ENCODE assay signal across 12 cellular contexts in the genomic region with DNA sequence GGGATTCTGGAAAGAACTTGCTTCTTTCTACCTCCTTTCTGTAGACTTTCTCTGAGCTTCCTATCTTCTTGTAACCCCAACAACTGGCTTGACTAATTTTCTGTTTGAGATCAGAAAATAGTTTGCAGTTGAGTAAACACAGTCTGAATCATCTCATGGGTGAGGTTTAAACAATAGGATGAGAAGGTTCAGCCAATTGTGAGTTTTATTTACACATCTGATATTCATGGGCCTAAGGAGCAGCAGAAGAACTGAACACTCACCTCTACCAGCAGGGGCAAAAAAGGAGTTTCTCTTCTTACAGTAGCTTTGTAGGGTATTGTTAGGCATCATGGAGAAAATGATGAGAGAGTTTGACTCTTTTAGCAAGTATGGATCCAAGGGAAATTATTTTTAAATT. TPM values are rescaled to one million over a fixed set of nuclear protein-coding genes. Genes with fewer than 3 reads are reported as not detected.
A peak's percentile ranks its signal among the peaks of the same experiment; 100 is the strongest.
DNase-seq lines count a peak whose midpoint lies in the region; TF ChIP-seq lines count a peak whose summit lies in the region.
"Had no signal": no experiment of that assay in that cellular context is flagged by ENCODE, and none has a peak within 500 bp of the region (broad histone marks: within the 10 kb centered on the region; RNA-seq: fewer than 3 reads in every experiment).

No MANE protein-coding gene starts in this region.

- no peak overlapping the region for H3K18ac ChIP-seq in mesenchymal stem cell (ENCODE audit: low read depth in 1 of 2, low read length in 2 of 2)

- intact Hi-C loops in breast epithelium (cut with DNase I; ENCODE audit: low total_unique reads): no loop called here

- no peak overlapping the region for H4K8ac ChIP-seq in mesenchymal stem cell (ENCODE audit: low read length)

- no peak overlapping the region for H3K4me3 Mint-ChIP-seq in endothelial cell (ENCODE audit: unreplicated experiment)
- H3K4me3 Mint-ChIP-seq: CD4-positive, CD25-positive, alpha-beta regulatory T cell had no signal

- H2BK15ac ChIP-seq in mesenchymal stem cell (ENCODE audit: low read depth, poor library complexity, severe bottlenecking): no peak overlapping the region

- no peak overlapping the region for H3K27ac Mint-ChIP-seq in endothelial cell (ENCODE audit: unreplicated experiment)
- H3K27ac Mint-ChIP-seq: CD4-positive, CD25-positive, alpha-beta regulatory T cell had no signal

- H3K9me3 Mint-ChIP-seq in endothelial cell (ENCODE audit: unreplicated experiment): no peaks in the 10 kb centered on the region
- H3K9me3 Mint-ChIP-seq: nephron progenitor cell had no signal

- no peak overlapping the region for H2BK5ac ChIP-seq in mesenchymal stem cell (ENCODE audit: low read depth, low read length, poor library complexity, severe bottlenecking)

- H3K4me2 ChIP-seq in mesenchymal stem cell (ENCODE audit: low read length, poor library complexity, severe bottlenecking): no peak overlapping the region

- H3K9me3 ChIP-seq in breast epithelium: no peaks in the 10 kb centered on the region
- no peaks in the 10 kb centered on the region for H3K9me3 ChIP-seq in mesenchymal stem cell (ENCODE audit: control insufficient read depth, low read length)

- H2BK12ac ChIP-seq in mesenchymal stem cell (ENCODE audit: low read length in 2 of 2): no peak overlapping the region

- DNase-seq in AG10803 (ENCODE audit: low read depth) (peak; percentile 93), HT1080 (ENCODE audit: low read depth) (peak; percentile 91), breast epithelium (ENCODE audit: low spot score in 2 of 2) (no peak), mesenchymal stem cell (peak; percentile 60), NCI-H526 (lab: John Stamatoyannopoulos, UW) (no peak), GM13977 (ENCODE audit: low spot score) (no peak), NCI-H345 treated with DMSO at 0.1 percent for 48 hours (lab: John Stamatoyannopoulos, UW; ENCODE audit: unreplicated experiment) (no peak), endothelial cell (ENCODE audit: low spot score) (no peak)
- DNase-seq: CD4-positive, CD25-positive, alpha-beta regulatory T cell; cerebellar nuclear complex; nephron progenitor cell; stimulated activated CD4-positive, alpha-beta T cell treated with anti-CD3 and anti-CD28 coated beads, Interleukin-2, amount 100 ng/mL, for 24 hours had no signal

- no peak overlapping the region for H3K14ac ChIP-seq in mesenchymal stem cell (ENCODE audit: low read length in 2 of 2)

- TF ChIP-seq CTCF in AG10803 (conservative IDR thresholded peaks at IDR 0.05; ENCODE audit: low read length) (peak; percentile 65), breast epithelium (IDR thresholded peaks at IDR 0.05) (no peak), GM13977 (IDR thresholded peaks at IDR 0.05; ENCODE audit: extremely low read depth, insufficient read depth, missing control alignments) (no peak), endothelial cell (IDR thresholded peaks at IDR 0.05; ENCODE audit: unreplicated experiment) (no peak)

- H3K4me1 ChIP-seq in breast epithelium (no peaks in the 10 kb centered on the region), mesenchymal stem cell (ENCODE audit: control insufficient read depth, insufficient read depth, low read depth, low read length) (no peaks in the 10 kb centered on the region)

- H3K79me1 ChIP-seq in mesenchymal stem cell (replicated peaks; ENCODE audit: low read length, poor library complexity, severe bottlenecking): no peaks in the 10 kb centered on the region

- H4K91ac ChIP-seq in mesenchymal stem cell (ENCODE audit: low read length): no peak overlapping the region

- H3K4me3 ChIP-seq in AG10803 (ENCODE audit: low read length) (no peak overlapping the region), breast epithelium (no peak overlapping the region), mesenchymal stem cell (ENCODE audit: insufficient read depth in 1 of 2, low read depth in 1 of 2, low read length in 2 of 2) (no peak overlapping the region)

- H3K27ac ChIP-seq in breast epithelium (peak overlapping the region; percentile 19 to 66), mesenchymal stem cell (ENCODE audit: low read length, poor library complexity, severe bottlenecking) (no peak overlapping the region)

- no peak overlapping the region for H2BK120ac ChIP-seq in mesenchymal stem cell (ENCODE audit: low read depth, low read length)

- no peaks in the 10 kb centered on the region for H3K27me3 Mint-ChIP-seq in endothelial cell (ENCODE audit: unreplicated experiment)

- TF ChIP-seq POLR2A in breast epithelium (IDR thresholded peaks at IDR 0.05): no peak

- H3K9ac ChIP-seq in mesenchymal stem cell (ENCODE audit: low read length): peak overlapping the region; percentile 90

- H3K36me3 Mint-ChIP-seq in endothelial cell (ENCODE audit: low read depth, unreplicated experiment): no peaks in the 10 kb centered on the region
- H3K36me3 Mint-ChIP-seq: CD4-positive, CD25-positive, alpha-beta regulatory T cell had no signal

- H3K4me1 Mint-ChIP-seq in endothelial cell (ENCODE audit: unreplicated experiment): no peaks in the 10 kb centered on the region
- H3K4me1 Mint-ChIP-seq: CD4-positive, CD25-positive, alpha-beta regulatory T cell had no signal

- H3K4ac ChIP-seq in mesenchymal stem cell (ENCODE audit: low read depth in 1 of 2, low read length in 2 of 2): no peak overlapping the region

- H2AFZ ChIP-seq in mesenchymal stem cell (ENCODE audit: low read depth, low read length): no peak overlapping the region

- no peak overlapping the region for H3K23ac ChIP-seq in mesenchymal stem cell (ENCODE audit: low read length in 2 of 2)

- in situ Hi-C loops in GM13977 (cut with MboI; ENCODE audit: low pct_unique_long_range_greater_than_20kb, low sequenced_read_pairs, unreplicated experiment): no loop called here

- H3K27me3 ChIP-seq in breast epithelium: no peaks in the 10 kb centered on the region
- H3K27me3 ChIP-seq in mesenchymal stem cell (ENCODE audit: control insufficient read depth in 1 of 2, insufficient read depth in 1 of 2, low read length in 2 of 2): no peaks in the 10 kb centered on the region

- H3K36me3 ChIP-seq in breast epithelium: no peaks in the 10 kb centered on the region
- H3K36me3 ChIP-seq in mesenchymal stem cell (ENCODE audit: control insufficient read depth in 1 of 2, insufficient read depth in 2 of 2, low read depth in 1 of 2, low read length in 2 of 2): no peaks in the 10 kb centered on the region

- no peak overlapping the region for H2AK5ac ChIP-seq in mesenchymal stem cell (ENCODE audit: low read length, severe bottlenecking)

RNA-seq across cellular contexts. Expression of a gene that starts 54.2 kb away (rescaled TPM):
- total RNA-seq in HT1080 (2014; rRNA removed; shearing (Covaris generic)): 26.0 and 31.5 TPM in 2 replicates
- polyA plus RNA-seq in HT1080 (2015; cell fraction: cytosol; rRNA removed): 38.9 and 50.3 TPM in 2 replicates
- polyA plus RNA-seq in HT1080 (2015; cell fraction: nucleus; rRNA removed): 55.5 and 62.2 TPM in 2 replicates
- total RNA-seq in breast epithelium (10 to 100 TPM; 21.6 to 35.4 (median 33.8) TPM), endothelial cell (ENCODE audit: unreplicated experiment) (14.5 TPM)
- 29.2 TPM for polyA plus RNA-seq in mesenchymal stem cell (2013, experiment 1 of 2)
- 29.9 TPM for polyA plus RNA-seq in mesenchymal stem cell (2013, experiment 2 of 2)

RNA-seq across cellular contexts. Expression of a gene that starts 54.4 kb away (rescaled TPM):
- total RNA-seq in HT1080 (2014; rRNA removed; shearing (Covaris generic)): 4.5 and 7.2 TPM in 2 replicates
- polyA plus RNA-seq in HT1080 (2015; cell fraction: cytosol; rRNA removed): 7.5 and 8.5 TPM in 2 replicates
- 6.5 and 8.0 TPM in 2 replicates for polyA plus RNA-seq in HT1080 (2015; cell fraction: nucleus; rRNA removed)
- total RNA-seq in breast epithelium: 10 to 100 TPM in 1 of 3 donors, 1 to 10 TPM in 2; 1.3 to 13.0 (median 4.9) TPM
- 4.3 TPM for polyA plus RNA-seq in mesenchymal stem cell (2013, experiment 1 of 2)
- polyA plus RNA-seq in mesenchymal stem cell (2013, experiment 2 of 2): 5.0 TPM
- total RNA-seq in endothelial cell (ENCODE audit: unreplicated experiment): 3.8 TPM

Comparison
In these comparisons a context has a peak if more than half of its experiments do, and no peak if none do; other contexts are left out.
1. DNase-seq: peak in AG10803 (single experiment), HT1080 (single experiment) and mesenchymal stem cell (single experiment); none in breast epithelium (0 of 2), NCI-H526 (0 of 2), GM13977 (single experiment), NCI-H345 treated with DMSO at 0.1 percent for 48 hours (single experiment) and endothelial cell (single experiment).